Comparison of ENCODE assay signal across 10 cellular contexts in genomic region chr12:67541625-67541991, GRCh38.
DNase-seq lines count a peak whose midpoint lies in the region; ATAC-seq and TF ChIP-seq lines count a peak whose summit lies in the region.
"Had no signal": no experiment of that assay in that cellular context is flagged by ENCODE, and none has a peak within 500 bp of the region (broad histone marks: within the 10 kb centered on the region; RNA-seq: fewer than 3 reads in every experiment).

No MANE protein-coding gene starts in this region.

- H2AK5ac ChIP-seq in neuronal stem cell (ENCODE audit: low read depth, low read length) = no peak overlapping the region

- no peaks in the 10 kb centered on the region for H3K36me3 ChIP-seq in neuronal stem cell (replicated peaks in 1 of 2; ENCODE audit: control insufficient read depth in 2 of 2, insufficient read depth in 2 of 2, low read length in 2 of 2)
- H3K36me3 ChIP-seq in SK-N-SH (replicated peaks in 1 of 2; ENCODE audit: control insufficient read depth in 1 of 2, insufficient read depth in 2 of 2, low read length in 1 of 2) = no peaks in the 10 kb centered on the region

- H3K9ac ChIP-seq in neuronal stem cell (ENCODE audit: low read depth, low read length, poor library complexity) = no peak overlapping the region
- H3K9ac ChIP-seq in SK-N-SH = no peak overlapping the region

- TF ChIP-seq EP300 in SK-N-SH (IDR thresholded peaks at IDR 0.05; ENCODE audit: borderline replicate concordance in 1 of 2, low read depth in 1 of 2, low read length in 1 of 2) = no peak

- H2AFZ ChIP-seq in neuronal stem cell (ENCODE audit: low read length) (no peak overlapping the region), SK-N-SH (ENCODE audit: low read depth) (no peak overlapping the region)

- ATAC-seq in activated T-cell treated with anti-CD3 and anti-CD28 coated beads, Interleukin-2, amount 50 U/mL, for 4 hours = no peak
- ATAC-seq in HG02885 (IDR thresholded peaks at IDR 0.05; ENCODE audit: poor library complexity, unreplicated experiment) (peak; percentile 23), GM21717 (IDR thresholded peaks at IDR 0.05; ENCODE audit: unreplicated experiment) (no peak)
- ATAC-seq: psoas muscle had no signal

- CTCF ChIA-PET in SK-N-SH (lab: Yijun Ruan, JAX) = no interaction called here

- no peak for TF ChIP-seq CTCF in SK-N-SH (IDR thresholded peaks at IDR 0.05)

- H3K14ac ChIP-seq in neuronal stem cell (ENCODE audit: low read length) = no peak overlapping the region

- H3K27me3 ChIP-seq in neuronal stem cell (ENCODE audit: control insufficient read depth in 3 of 3, insufficient read depth in 3 of 3, low read depth in 1 of 3, low read length in 3 of 3) (peaks cover 0 to 6% (median 0%) of the 10 kb centered on the region in 3 experiments), SK-N-SH (ENCODE audit: insufficient read depth) (no peaks in the 10 kb centered on the region)
- H3K27me3 ChIP-seq: foreskin keratinocyte had no signal

- H2BK5ac ChIP-seq in neuronal stem cell (ENCODE audit: low read length) = no peak overlapping the region

- H2BK120ac ChIP-seq in neuronal stem cell (ENCODE audit: low read depth, low read length) = no peak overlapping the region

- no peak overlapping the region for H2BK12ac ChIP-seq in neuronal stem cell (ENCODE audit: low read length)

- H3K9me3 ChIP-seq in neuronal stem cell (replicated peaks in 1 of 2; ENCODE audit: control insufficient read depth in 2 of 2, insufficient read depth in 1 of 2, low read depth in 1 of 2, low read length in 2 of 2) = no peaks in the 10 kb centered on the region
- no peaks in the 10 kb centered on the region for H3K9me3 ChIP-seq in SK-N-SH
- H3K9me3 ChIP-seq: psoas muscle had no signal

- peaks cover 32% of the 10 kb centered on the region for H3K4me1 Mint-ChIP-seq in activated T-cell treated with anti-CD3 and anti-CD28 coated beads, Interleukin-2, amount 50 U/mL, for 4 hours (ENCODE audit: low read depth)

- no peak overlapping the region for H3K27ac ChIP-seq in neuronal stem cell (replicated peaks; ENCODE audit: low read length)
- H3K27ac ChIP-seq in SK-N-SH (ENCODE audit: low read depth in 2 of 2, low read length in 1 of 2) = no peak overlapping the region
- H3K27ac ChIP-seq: foreskin keratinocyte, psoas muscle had no signal

- no peak for DNase-seq in activated T-cell treated with anti-CD3 and anti-CD28 coated beads, Interleukin-2, amount 50 U/mL, for 4 hours
- DNase-seq in activated T-cell treated with anti-CD3 and anti-CD28 coated beads, Interleukin-2, amount 50 U/mL, for 48 hours = no peak
- DNase-seq in NCI-H69 (lab: John Stamatoyannopoulos, UW) (peak; percentile 91), neuronal stem cell (ENCODE audit: low spot score) (no peak), SK-N-SH (no peak), putamen (ENCODE audit: low spot score) (no peak)
- DNase-seq: psoas muscle had no signal

- H3K9me3 Mint-ChIP-seq in activated T-cell treated with anti-CD3 and anti-CD28 coated beads, Interleukin-2, amount 50 U/mL, for 4 hours = no peaks in the 10 kb centered on the region

- no peak overlapping the region for H3K23ac ChIP-seq in neuronal stem cell (ENCODE audit: low read depth, low read length, poor library complexity)

- H3K4me2 ChIP-seq in neuronal stem cell (ENCODE audit: insufficient read depth, low read length, poor library complexity, severe bottlenecking) (no peak overlapping the region), SK-N-SH (no peak overlapping the region)

- H4K20me1 ChIP-seq in SK-N-SH (ENCODE audit: insufficient read depth) = no peaks in the 10 kb centered on the region

- no peak overlapping the region for H3K18ac ChIP-seq in neuronal stem cell (ENCODE audit: low read length)

- no peak overlapping the region for H4K8ac ChIP-seq in neuronal stem cell (ENCODE audit: low read depth, low read length)

- H3K27me3 Mint-ChIP-seq in activated T-cell treated with anti-CD3 and anti-CD28 coated beads, Interleukin-2, amount 50 U/mL, for 4 hours (ENCODE audit: low read depth) = no peaks in the 10 kb centered on the region

- no peaks in the 10 kb centered on the region for H3K79me2 ChIP-seq in SK-N-SH (ENCODE audit: insufficient read depth)

- no peak overlapping the region for H3K4ac ChIP-seq in neuronal stem cell (ENCODE audit: low read length)

- 100% methylated on average over 1 of the region's 3 CpGs; no CpG with 5 or more reads in 1 of the 2 donors for WGBS in neuronal stem cell (ENCODE audit: extremely low coverage in 2 of 2, insufficient read length in 2 of 2, insufficient replicate concordance in 1 of 2), 2 donors
- WGBS in SK-N-SH (ENCODE audit: low lambda C conversion rate) = 66% methylated on average over 2 of the region's 3 CpGs

- H4K91ac ChIP-seq in neuronal stem cell (ENCODE audit: low read depth, low read length, poor library complexity) = peak overlapping the region; percentile 23

- no peaks in the 10 kb centered on the region for H3K79me1 ChIP-seq in neuronal stem cell (ENCODE audit: low read depth, low read length)

- H3K9me2 ChIP-seq in SK-N-SH = no peaks in the 10 kb centered on the region

- H3K4me3 ChIP-seq in neuronal stem cell (ENCODE audit: low read length in 2 of 2) (no peak overlapping the region), SK-N-SH (ENCODE audit: low read depth in 2 of 2, low read length in 1 of 2) (no peak overlapping the region)
- H3K4me3 ChIP-seq: psoas muscle had no signal

- no peaks in the 10 kb centered on the region for H3F3A ChIP-seq in SK-N-SH (replicated peaks; ENCODE audit: insufficient read depth)

- H3K4me3 Mint-ChIP-seq in activated T-cell treated with anti-CD3 and anti-CD28 coated beads, Interleukin-2, amount 50 U/mL, for 4 hours = peak overlapping the region; percentile 0

- POLR2A ChIA-PET in SK-N-SH (lab: Yijun Ruan, JAX) = no interaction called here

- no peak overlapping the region for H2BK15ac ChIP-seq in neuronal stem cell (ENCODE audit: low read length)

- no peak for TF ChIP-seq RAD21 in SK-N-SH (IDR thresholded peaks at IDR 0.05; ENCODE audit: low read length)

- H3K4me1 ChIP-seq in neuronal stem cell (ENCODE audit: control insufficient read depth in 2 of 2, insufficient read depth in 1 of 2, low read depth in 1 of 2, low read length in 2 of 2) (no peaks in the 10 kb centered on the region), SK-N-SH (ENCODE audit: control insufficient read depth in 1 of 2, insufficient read depth in 2 of 2, low read depth in 1 of 2, low read length in 1 of 2) (peaks cover 0 to 9% of the 10 kb centered on the region in 2 experiments; a peak in 2 of 4 replicates)
- H3K4me1 ChIP-seq: psoas muscle had no signal

- H3K36me3 Mint-ChIP-seq in activated T-cell treated with anti-CD3 and anti-CD28 coated beads, Interleukin-2, amount 50 U/mL, for 4 hours (ENCODE audit: insufficient read depth) = no peaks in the 10 kb centered on the region

TF ChIP-seq in SK-N-SH, 30 proteins besides CTCF, POLR2A, EP300 and RAD21 (continues in another document):
- no peak for TF ChIP-seq RCOR1 (IDR thresholded peaks at IDR 0.05; ENCODE audit: low read length)
- TF ChIP-seq USF1 (IDR thresholded peaks at IDR 0.05; ENCODE audit: borderline replicate concordance, low read depth) = no peak
- TF ChIP-seq IRF3 (IDR thresholded peaks at IDR 0.05; ENCODE audit: low read depth, low read length) = no peak
- no peak for TF ChIP-seq NFIC (IDR thresholded peaks at IDR 0.05; ENCODE audit: borderline replicate concordance)
- no peak for TF ChIP-seq MEF2A (IDR thresholded peaks at IDR 0.05; ENCODE audit: borderline replicate concordance, low read depth)
- no peak for TF ChIP-seq TEAD4 (IDR thresholded peaks at IDR 0.05; ENCODE audit: borderline replicate concordance, insufficient read depth)
- TF ChIP-seq, protein P1, sequence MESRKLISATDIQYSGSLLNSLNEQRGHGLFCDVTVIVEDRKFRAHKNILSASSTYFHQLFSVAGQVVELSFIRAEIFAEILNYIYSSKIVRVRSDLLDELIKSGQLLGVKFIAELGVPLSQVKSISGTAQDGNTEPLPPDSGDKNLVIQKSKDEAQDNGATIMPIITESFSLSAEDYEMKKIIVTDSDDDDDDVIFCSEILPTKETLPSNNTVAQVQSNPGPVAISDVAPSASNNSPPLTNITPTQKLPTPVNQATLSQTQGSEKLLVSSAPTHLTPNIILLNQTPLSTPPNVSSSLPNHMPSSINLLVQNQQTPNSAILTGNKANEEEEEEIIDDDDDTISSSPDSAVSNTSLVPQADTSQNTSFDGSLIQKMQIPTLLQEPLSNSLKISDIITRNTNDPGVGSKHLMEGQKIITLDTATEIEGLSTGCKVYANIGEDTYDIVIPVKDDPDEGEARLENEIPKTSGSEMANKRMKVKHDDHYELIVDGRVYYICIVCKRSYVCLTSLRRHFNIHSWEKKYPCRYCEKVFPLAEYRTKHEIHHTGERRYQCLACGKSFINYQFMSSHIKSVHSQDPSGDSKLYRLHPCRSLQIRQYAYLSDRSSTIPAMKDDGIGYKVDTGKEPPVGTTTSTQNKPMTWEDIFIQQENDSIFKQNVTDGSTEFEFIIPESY (IDR thresholded peaks at IDR 0.05; ENCODE audit: borderline replicate concordance, low read depth) = no peak
- no peak for TF ChIP-seq FOSL2 (IDR thresholded peaks at IDR 0.05; ENCODE audit: borderline replicate concordance, low read depth)
- TF ChIP-seq NRF1 (IDR thresholded peaks at IDR 0.05; ENCODE audit: low read depth, low read length) = no peak
- TF ChIP-seq ELF1 (IDR thresholded peaks at IDR 0.05) = no peak
- TF ChIP-seq RFX5 (IDR thresholded peaks at IDR 0.05; ENCODE audit: low read length) = no peak
